Comparison of ENCODE assay signal across 8 cellular contexts in genomic region chr6:75208564-75209431, GRCh38. TPM values are rescaled to one million over a fixed set of nuclear protein-coding genes. Genes with fewer than 3 reads are reported as not detected.
DNase-seq lines count a peak whose midpoint lies in the region; ATAC-seq and TF ChIP-seq lines count a peak whose summit lies in the region.

No MANE protein-coding gene starts in this region.

- H3K4me3 ChIP-seq in CD4-positive, alpha-beta memory T cell (ENCODE audit: low read length in 2 of 2), result peak overlapping the region; percentile 24 to 30

- peak overlapping the region in 4 of 7 donors; percentile 42 to 54 (median 50) for H3K27ac Mint-ChIP-seq in CD4-positive, alpha-beta memory T cell
- H3K27ac Mint-ChIP-seq in activated CD8-positive, alpha-beta T cell treated with anti-CD3 and anti-CD28 coated beads for 36 hours, result no peak overlapping the region
- peak overlapping the region; percentile 13 to 18 for H3K27ac Mint-ChIP-seq in effector memory CD8-positive, alpha-beta T cell

- CTCF ChIA-PET in CD4-positive, alpha-beta memory T cell (lab: Charles Lee; ENCODE audit: partially characterized antibody), result interaction anchor here (0.6 to 10.7 kb wide), 39 partner anchors 8 to 1556 kb away, joined by 3 to 281 read pairs (median 4); partner anchors contain the start of gene COX7A2
- CTCF ChIA-PET in activated CD8-positive, alpha-beta T cell treated with anti-CD3 and anti-CD28 coated beads for 36 hours (lab: Charles Lee), result interaction anchor here (0.6 to 5.5 kb wide), 65 partner anchors 7 to 1533 kb away, joined by 3 to 69 read pairs (median 4); partner anchors contain the start of gene COX7A2

- peaks cover 50 to 59% of the 10 kb centered on the region in 2 donors for H3K27me3 Mint-ChIP-seq in CD4-positive, alpha-beta memory T cell
- peaks cover 69% of the 10 kb centered on the region for H3K27me3 Mint-ChIP-seq in activated CD8-positive, alpha-beta T cell treated with anti-CD3 and anti-CD28 coated beads for 36 hours
- peaks cover 78 to 88% of the 10 kb centered on the region in 2 donors for H3K27me3 Mint-ChIP-seq in effector memory CD8-positive, alpha-beta T cell

- peaks cover 32% of the 10 kb centered on the region for H3K27me3 ChIP-seq in CD4-positive, alpha-beta memory T cell (ENCODE audit: insufficient read depth, low read length)

- H3K27ac ChIP-seq in CD4-positive, alpha-beta memory T cell (ENCODE audit: low read depth, low read length), result no peak overlapping the region

- H3K9me3 ChIP-seq in CD4-positive, alpha-beta memory T cell (ENCODE audit: control insufficient read depth in 1 of 2, low read length in 2 of 2), result no peaks in the 10 kb centered on the region

- H3K4me3 Mint-ChIP-seq in CD4-positive, alpha-beta memory T cell, result peak overlapping the region; percentile 70 to 91 (median 82)
- peak overlapping the region; percentile 26 for H3K4me3 Mint-ChIP-seq in activated CD8-positive, alpha-beta T cell treated with anti-CD3 and anti-CD28 coated beads for 36 hours
- peak overlapping the region; percentile 69 to 76 for H3K4me3 Mint-ChIP-seq in effector memory CD8-positive, alpha-beta T cell

- peaks cover 35 to 54% (median 47%) of the 10 kb centered on the region in 4 donors for H3K4me1 Mint-ChIP-seq in CD4-positive, alpha-beta memory T cell
- H3K4me1 Mint-ChIP-seq in activated CD8-positive, alpha-beta T cell treated with anti-CD3 and anti-CD28 coated beads for 36 hours (ENCODE audit: low read depth), result peaks cover 45% of the 10 kb centered on the region
- H3K4me1 Mint-ChIP-seq in effector memory CD8-positive, alpha-beta T cell (ENCODE audit: low read depth in 2 of 2), result peaks cover 49 to 55% of the 10 kb centered on the region in 2 donors

- peaks cover 50% of the 10 kb centered on the region for H3K4me1 ChIP-seq in CD4-positive, alpha-beta memory T cell (ENCODE audit: insufficient read depth, low read length)

- DNase-seq in CD4-positive, alpha-beta memory T cell, result peak; percentile 73 to 78 (median 74)
- DNase-seq in NCI-H748 (lab: John Stamatoyannopoulos, UW; ENCODE audit: unreplicated experiment), result peak; percentile 74
- DNase-seq in activated CD8-positive, alpha-beta T cell treated with anti-CD3 and anti-CD28 coated beads for 36 hours, result peak; percentile 87
- peak; percentile 77 to 82 (median 78) for DNase-seq in effector memory CD8-positive, alpha-beta T cell
- DNase-seq in middle frontal gyrus (ENCODE audit: extremely low spot score, low spot score), result peak; percentile 84
- DNase-seq in stimulated activated CD8-positive, alpha-beta memory T cell treated with anti-CD3 and anti-CD28 coated beads, Interleukin-4, amount 100 ng/mL, for 1 hour (ENCODE audit: low read depth in 2 of 2, low spot score in 1 of 2), result peak; percentile 35 to 69

- H3K36me3 Mint-ChIP-seq in CD4-positive, alpha-beta memory T cell, result no peaks in the 10 kb centered on the region
- no peaks in the 10 kb centered on the region for H3K36me3 Mint-ChIP-seq in activated CD8-positive, alpha-beta T cell treated with anti-CD3 and anti-CD28 coated beads for 36 hours (ENCODE audit: low read depth)
- H3K36me3 Mint-ChIP-seq in effector memory CD8-positive, alpha-beta T cell (ENCODE audit: insufficient read depth), result peaks cover 16% of the 10 kb centered on the region

- peak; percentile 55 for ATAC-seq in GM19397 (IDR thresholded peaks at IDR 0.05; ENCODE audit: unreplicated experiment)
- ATAC-seq in HG03520 (IDR thresholded peaks at IDR 0.05; ENCODE audit: unreplicated experiment), result peak; percentile 69
- peak; percentile 85 for ATAC-seq in activated CD8-positive, alpha-beta T cell treated with anti-CD3 and anti-CD28 coated beads for 36 hours
- peak; percentile 85 for ATAC-seq in effector memory CD8-positive, alpha-beta T cell (replicated peaks)

- H3K9me3 Mint-ChIP-seq in CD4-positive, alpha-beta memory T cell, result no peaks in the 10 kb centered on the region
- H3K9me3 Mint-ChIP-seq in activated CD8-positive, alpha-beta T cell treated with anti-CD3 and anti-CD28 coated beads for 36 hours, result no peaks in the 10 kb centered on the region
- H3K9me3 Mint-ChIP-seq in effector memory CD8-positive, alpha-beta T cell, result no peaks in the 10 kb centered on the region

- POLR2A ChIA-PET in CD4-positive, alpha-beta memory T cell (lab: Charles Lee; ENCODE audit: partially characterized antibody), result interaction anchor here (0.6 to 1.5 kb wide), 3 partner anchors 34 to 1554 kb away, joined by 3 to 4 read pairs (median 4); partner anchors contain the start of gene COX7A2
- POLR2A ChIA-PET in activated CD8-positive, alpha-beta T cell treated with anti-CD3 and anti-CD28 coated beads for 36 hours (lab: Charles Lee), result interaction anchor here (1.2 kb wide), 1 partner anchor 9 kb away, joined by 4 read pairs; no protein-coding TSS in a partner anchor

- H3K36me3 ChIP-seq in CD4-positive, alpha-beta memory T cell (ENCODE audit: insufficient read depth, low read length), result no peaks in the 10 kb centered on the region

- peak; percentile 90 for TF ChIP-seq CTCF in activated CD8-positive, alpha-beta T cell treated with anti-CD3 and anti-CD28 coated beads for 36 hours (IDR thresholded peaks at IDR 0.05)

- intact Hi-C loops in CD4-positive, alpha-beta memory T cell (cut with micrococcal nuclease), result loop anchor here (1.0 kb wide), 4 partner anchors 35 to 1533 kb away; partner anchors contain the start of gene COX7A2
- intact Hi-C loops in activated CD8-positive, alpha-beta T cell treated with anti-CD3 and anti-CD28 coated beads for 36 hours (cut with micrococcal nuclease), result loop anchor here (1.0 to 10.0 kb wide), 5 partner anchors 124 to 1469 kb away; no protein-coding TSS in a partner anchor

RNA-seq across cellular contexts. Expression of gene COL12A1, which starts 2.9 kb away (rescaled TPM):
- total RNA-seq in CD4-positive, alpha-beta memory T cell, result not detected
- polyA plus RNA-seq in CD4-positive, alpha-beta memory T cell, result not detected
- under 1 TPM in 1 of 2 experiments, not detected in 1; 0.09 TPM for total RNA-seq in activated CD8-positive, alpha-beta T cell treated with anti-CD3 and anti-CD28 coated beads for 36 hours

RNA-seq across cellular contexts. Expression of gene COX7A2, which starts 34.8 kb away (rescaled TPM):
- 100 to 1,000 TPM; 188 to 201 TPM for total RNA-seq in CD4-positive, alpha-beta memory T cell
- polyA plus RNA-seq in CD4-positive, alpha-beta memory T cell, result 1,000 to 10,000 TPM in 1 of 2 donors, 100 to 1,000 TPM in 1; 809 to 1,007 TPM
- total RNA-seq in activated CD8-positive, alpha-beta T cell treated with anti-CD3 and anti-CD28 coated beads for 36 hours, result 100 to 1,000 TPM; 481 to 485 TPM

Comparison
In these comparisons a context has a peak if more than half of its experiments do, and no peak if none do; other contexts are left out.
1. H3K4me3 Mint-ChIP-seq: peak in every context shown above with its lines; median percentile 82 in CD4-positive, alpha-beta memory T cell; 72 in effector memory CD8-positive, alpha-beta T cell; 26 in activated CD8-positive, alpha-beta T cell treated with anti-CD3 and anti-CD28 coated beads for 36 hours.